In the genomic region with DNA sequence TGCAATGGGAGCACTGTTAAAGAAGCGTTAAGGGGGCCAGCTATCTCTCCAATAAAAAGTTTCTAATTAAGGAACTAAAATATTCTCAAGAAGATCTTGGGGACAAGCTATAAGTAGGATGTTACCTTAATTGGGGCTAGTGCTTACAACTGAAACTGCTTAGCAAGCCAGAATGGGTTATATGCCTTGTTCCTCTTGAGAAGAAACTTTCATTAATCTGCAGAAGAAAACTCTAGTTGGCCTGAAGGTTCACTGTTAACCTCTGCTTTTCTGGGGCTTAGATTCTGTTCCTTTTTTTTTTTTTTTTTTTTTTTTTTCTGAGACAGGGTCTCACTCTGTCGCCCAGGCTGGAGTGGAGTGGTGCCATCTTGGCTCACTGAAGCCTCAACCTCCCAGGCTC, we compare ENCODE assay signal across 17 cellular contexts.
A peak's percentile ranks its signal among the peaks of the same experiment; 100 is the strongest.
DNase-seq lines count a peak whose midpoint lies in the region; ATAC-seq, FAIRE-seq and TF ChIP-seq lines count a peak whose summit lies in the region.
"Had no signal": no experiment of that assay in that cellular context is flagged by ENCODE, and none has a peak within 500 bp of the region (broad histone marks: within the 10 kb centered on the region; RNA-seq: fewer than 3 reads in every experiment).

No MANE protein-coding gene starts in this region.

- H3K9me3 ChIP-seq in HEK293 (ENCODE audit: control insufficient read depth, insufficient read depth, low read depth, low read length) (no peaks in the 10 kb centered on the region), OCI-LY3 (ENCODE audit: insufficient read depth, low read length) (no peaks in the 10 kb centered on the region)
- no peaks in the 10 kb centered on the region for H3K9me3 ChIP-seq in naive thymus-derived CD4-positive, alpha-beta T cell (ENCODE audit: control insufficient read depth in 2 of 3, low read length in 3 of 3)
- H3K9me3 ChIP-seq: BLaER1 treated with 17β-estradiol and CSF1 and Interleukin-3, amounts not matched to agents 10 nM and 100 nM had no signal

- POLR2A ChIA-PET in HEK293 (lab: Yijun Ruan, JAX) = interaction anchor here (0.7 to 0.8 kb wide), 2 partner anchors 173 to 591 kb away, joined by 3 to 4 read pairs; no protein-coding TSS in a partner anchor
- POLR2A ChIA-PET in naive thymus-derived CD4-positive, alpha-beta T cell (lab: Charles Lee) = interaction anchor here (0.6 to 5.3 kb wide), 11 partner anchors 13 to 131 kb away, joined by 3 to 19 read pairs (median 5); partner anchors contain the start of gene BACH2

- H3K27ac ChIP-seq in HEK293 (ENCODE audit: extremely low read depth, low read depth, low read length) (no peak overlapping the region), OCI-LY3 (ENCODE audit: low read length) (peak overlapping the region; percentile 77)
- peak overlapping the region; percentile 85 for H3K27ac ChIP-seq in naive thymus-derived CD4-positive, alpha-beta T cell (ENCODE audit: low read depth, low read length)
- H3K27ac ChIP-seq: BLaER1 treated with 17β-estradiol and CSF1 and Interleukin-3, amounts not matched to agents 10 nM and 100 nM; PC-9; SK-N-MC had no signal

- no peaks in the 10 kb centered on the region for H4K20me1 ChIP-seq in OCI-LY3 (ENCODE audit: insufficient read depth, low read length)

- TF ChIP-seq CTCF in HEK293 (tag by site-specific recombination; IDR thresholded peaks at IDR 0.05) (no peak), OCI-LY3 (IDR thresholded peaks at IDR 0.05; ENCODE audit: low read depth, low read length) (no peak)

- peak overlapping the region in 2 of 10 donors; percentile 20 to 27 for H3K4me3 Mint-ChIP-seq in naive thymus-derived CD4-positive, alpha-beta T cell

- H3K27ac Mint-ChIP-seq in naive thymus-derived CD4-positive, alpha-beta T cell = peak overlapping the region in 4 of 9 donors; percentile 69 to 92 (median 88)

- H3K9me3 Mint-ChIP-seq in naive thymus-derived CD4-positive, alpha-beta T cell = peaks cover 0 to 1% (median 0%) of the 10 kb centered on the region in 11 donors

- ATAC-seq in naive thymus-derived CD4-positive, alpha-beta T cell = no peak
- ATAC-seq in GM18502 (IDR thresholded peaks at IDR 0.05; ENCODE audit: poor library complexity, unreplicated experiment) = no peak
- ATAC-seq: HCT116 had no signal

- no peak for FAIRE-seq in urothelium cell line (lab: Jason Lieb, UNC)

- H3K4me1 ChIP-seq in HEK293 (ENCODE audit: control insufficient read depth, insufficient read depth, low read length) (peaks cover 37% of the 10 kb centered on the region), OCI-LY3 (ENCODE audit: low read length) (peaks cover 70% of the 10 kb centered on the region)
- H3K4me1 ChIP-seq in naive thymus-derived CD4-positive, alpha-beta T cell (ENCODE audit: control insufficient read depth in 2 of 2, insufficient read depth in 2 of 2, low read length in 2 of 2) = peaks cover 0 to 96% of the 10 kb centered on the region in 2 donors

- no peak overlapping the region for H3K4me3 ChIP-seq in HEK293 (ENCODE audit: low read depth, low read length)
- H3K4me3 ChIP-seq in OCI-LY3 (ENCODE audit: low read length) = peak overlapping the region; percentile 31; the same call in 1 of the 2 replicates
- no peak overlapping the region for H3K4me3 ChIP-seq in naive thymus-derived CD4-positive, alpha-beta T cell (ENCODE audit: low read length)
- H3K4me3 ChIP-seq: BLaER1 treated with 17β-estradiol and CSF1 and Interleukin-3, amounts not matched to agents 10 nM and 100 nM; PC-9; SK-N-MC had no signal

- CTCF ChIA-PET in HEK293 (lab: Yijun Ruan, JAX) = interaction anchor here (1.0 to 5.2 kb wide), 4 partner anchors 10 to 274 kb away, joined by 3 to 24 read pairs (median 6); no protein-coding TSS in a partner anchor
- CTCF ChIA-PET in naive thymus-derived CD4-positive, alpha-beta T cell (lab: Charles Lee) = interaction anchor here (0.6 to 1.3 kb wide), 3 partner anchors 40 to 81 kb away, joined by 3 to 4 read pairs (median 3); no protein-coding TSS in a partner anchor

- peaks cover 0 to 50% (median 45%) of the 10 kb centered on the region in 7 donors for H3K4me1 Mint-ChIP-seq in naive thymus-derived CD4-positive, alpha-beta T cell

- no peaks in the 10 kb centered on the region for H3K27me3 ChIP-seq in OCI-LY3 (ENCODE audit: low read depth, low read length)
- H3K27me3 ChIP-seq in naive thymus-derived CD4-positive, alpha-beta T cell (ENCODE audit: control insufficient read depth in 2 of 2, insufficient read depth in 2 of 2, low read length in 2 of 2) = no peaks in the 10 kb centered on the region
- H3K27me3 ChIP-seq: BLaER1 treated with 17β-estradiol and CSF1 and Interleukin-3, amounts not matched to agents 10 nM and 100 nM had no signal

- peak overlapping the region; percentile 58; the same call in 1 of the 2 replicates for H3K9ac ChIP-seq in OCI-LY3 (ENCODE audit: low read length)
- H3K9ac ChIP-seq: BLaER1 treated with 17β-estradiol and CSF1 and Interleukin-3, amounts not matched to agents 10 nM and 100 nM had no signal

- no peaks in the 10 kb centered on the region for H3K79me2 ChIP-seq in OCI-LY3 (ENCODE audit: low read length)

- DNase-seq in NOMO-1 (lab: John Stamatoyannopoulos, UW; ENCODE audit: unreplicated experiment in 2 of 2) = peak; percentile 28 to 61
- no peak for DNase-seq in NOMO-1 treated with dmso at 0.1 percent for 144 hours (lab: John Stamatoyannopoulos, UW; ENCODE audit: unreplicated experiment)
- DNase-seq in naive thymus-derived CD4-positive, alpha-beta T cell = no peak
- DNase-seq in cortex of kidney (lab: John Stamatoyannopoulos, UW) = no peak
- no peak for DNase-seq in urothelium cell line (ENCODE audit: low spot score)
- DNase-seq: 8988T, EL, NCI-H1105 treated with DMSO at 0.1 percent for 48 hours, NCI-H1930, NCI-H2171 treated with DMSO at 0.1 percent for 48 hours, PC-9 had no signal

- intact Hi-C loops in naive thymus-derived CD4-positive, alpha-beta T cell (cut with micrococcal nuclease) = loop anchor here in 1 of 2 donors (10.0 kb wide), 1 partner anchor 840 kb away; no protein-coding TSS in a partner anchor

- no peak overlapping the region for H2AFZ ChIP-seq in OCI-LY3 (ENCODE audit: low read depth, low read length)
- H2AFZ ChIP-seq: PC-9 had no signal

- H3K27me3 Mint-ChIP-seq in naive thymus-derived CD4-positive, alpha-beta T cell = no peaks in the 10 kb centered on the region

- H3K36me3 Mint-ChIP-seq in naive thymus-derived CD4-positive, alpha-beta T cell = peaks cover 0 to 18% (median 0%) of the 10 kb centered on the region in 5 donors

- H3K4me2 ChIP-seq in OCI-LY3 (ENCODE audit: low read length) = peak overlapping the region; percentile 82
- H3K4me2 ChIP-seq: PC-9 had no signal

- no peaks in the 10 kb centered on the region for H3K36me3 ChIP-seq in HEK293 (ENCODE audit: control insufficient read depth in 2 of 2, insufficient read depth in 1 of 2, low read length in 2 of 2)
- no peaks in the 10 kb centered on the region for H3K36me3 ChIP-seq in OCI-LY3 (replicated peaks; ENCODE audit: low read depth, low read length)
- no peaks in the 10 kb centered on the region for H3K36me3 ChIP-seq in naive thymus-derived CD4-positive, alpha-beta T cell (ENCODE audit: control insufficient read depth in 2 of 3, insufficient read depth in 3 of 3, low read length in 3 of 3)

TF ChIP-seq in HEK293, 187 proteins besides CTCF, POLR2A, EP300 and RAD21:
- TF ChIP-seq, protein P1, sequence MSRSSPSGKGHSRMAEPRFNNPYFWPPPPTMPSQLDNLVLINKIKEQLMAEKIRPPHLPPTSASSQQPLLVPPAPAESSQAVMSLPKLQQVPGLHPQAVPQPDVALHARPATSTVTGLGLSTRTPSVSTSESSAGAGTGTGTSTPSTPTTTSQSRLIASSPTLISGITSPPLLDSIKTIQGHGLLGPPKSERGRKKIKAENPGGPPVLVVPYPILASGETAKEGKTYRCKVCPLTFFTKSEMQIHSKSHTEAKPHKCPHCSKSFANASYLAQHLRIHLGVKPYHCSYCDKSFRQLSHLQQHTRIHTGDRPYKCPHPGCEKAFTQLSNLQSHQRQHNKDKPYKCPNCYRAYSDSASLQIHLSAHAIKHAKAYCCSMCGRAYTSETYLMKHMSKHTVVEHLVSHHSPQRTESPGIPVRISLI (tag by site-specific recombination; IDR thresholded peaks at IDR 0.05) = peak; percentile 65; the same call in 1 of the 2 replicates
- TF ChIP-seq MEIS1 (CRISPR knock-in tag; IDR thresholded peaks at IDR 0.05; ENCODE audit: borderline replicate concordance) = no peak
- no peak for TF ChIP-seq ZNF624 (tag by site-specific recombination; IDR thresholded peaks at IDR 0.05)
- no peak for TF ChIP-seq ZBTB11 (tag by site-specific recombination; conservative IDR thresholded peaks at IDR 0.05; ENCODE audit: low read depth)
- TF ChIP-seq ZNF140 (tag by site-specific recombination; IDR thresholded peaks at IDR 0.05) = no peak
- TF ChIP-seq ZNF707 (tag by site-specific recombination; IDR thresholded peaks at IDR 0.05) = no peak
- no peak for TF ChIP-seq HOXC10 (CRISPR knock-in tag; IDR thresholded peaks at IDR 0.05)

Comparison
In these comparisons a context has a peak if more than half of its experiments do, and no peak if none do; other contexts are left out.
1. DNase-seq: peak in NOMO-1 (2 of 2); none in NOMO-1 treated with dmso at 0.1 percent for 144 hours (single experiment), naive thymus-derived CD4-positive, alpha-beta T cell (0 of 9), cortex of kidney (single experiment) and urothelium cell line (single experiment).